Comparison of ENCODE assay signal across 1 cellular context in the genomic region with DNA sequence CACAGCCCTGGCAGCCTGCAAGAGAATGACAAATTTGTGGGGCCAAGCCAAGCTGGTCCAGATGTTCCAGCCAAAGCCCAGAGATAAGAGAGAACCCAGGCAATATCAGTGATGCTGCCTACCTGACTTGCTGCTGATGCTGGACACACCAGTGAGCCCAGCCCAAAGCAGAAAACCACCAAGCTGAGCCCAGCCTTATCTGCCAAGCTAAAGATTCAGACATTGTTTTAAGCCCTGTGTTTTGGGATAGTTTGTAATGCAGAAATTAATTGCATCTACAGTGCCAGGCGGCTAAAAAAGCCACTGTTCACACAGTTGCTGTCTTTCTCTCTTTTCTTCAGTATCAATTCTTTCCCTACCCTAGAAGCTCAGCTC.
TF ChIP-seq lines count a peak whose summit lies in the region.

No MANE protein-coding gene starts in this region.

TF ChIP-seq in GM23338, 12 proteins besides CTCF, POLR2A, EP300 and RAD21:
- no peak for TF ChIP-seq JUNB (IDR thresholded peaks at IDR 0.05; ENCODE audit: unreplicated experiment)
- TF ChIP-seq ZNF331 (CRISPR knock-in tag; IDR thresholded peaks at IDR 0.05; ENCODE audit: low read depth), result peak; percentile 91
